In genomic region chr11:86632499-86633269, GRCh38 we compare ENCODE assay signal across 1 cellular context.
TF ChIP-seq lines count a peak whose summit lies in the region.

No MANE protein-coding gene starts in this region.

TF ChIP-seq in HCT116, 20 proteins besides CTCF, POLR2A, EP300 and RAD21 (continued from another document):
- no peak for TF ChIP-seq YY1 (IDR thresholded peaks at IDR 0.05; ENCODE audit: extremely low read depth, insufficient replicate concordance, low read depth, low read length)
- peak; percentile 36 for TF ChIP-seq ZBTB33 (IDR thresholded peaks at IDR 0.05; ENCODE audit: extremely low read depth, insufficient replicate concordance, low read length)
